1 cellular context compared by ENCODE assay signal in the genomic region with DNA sequence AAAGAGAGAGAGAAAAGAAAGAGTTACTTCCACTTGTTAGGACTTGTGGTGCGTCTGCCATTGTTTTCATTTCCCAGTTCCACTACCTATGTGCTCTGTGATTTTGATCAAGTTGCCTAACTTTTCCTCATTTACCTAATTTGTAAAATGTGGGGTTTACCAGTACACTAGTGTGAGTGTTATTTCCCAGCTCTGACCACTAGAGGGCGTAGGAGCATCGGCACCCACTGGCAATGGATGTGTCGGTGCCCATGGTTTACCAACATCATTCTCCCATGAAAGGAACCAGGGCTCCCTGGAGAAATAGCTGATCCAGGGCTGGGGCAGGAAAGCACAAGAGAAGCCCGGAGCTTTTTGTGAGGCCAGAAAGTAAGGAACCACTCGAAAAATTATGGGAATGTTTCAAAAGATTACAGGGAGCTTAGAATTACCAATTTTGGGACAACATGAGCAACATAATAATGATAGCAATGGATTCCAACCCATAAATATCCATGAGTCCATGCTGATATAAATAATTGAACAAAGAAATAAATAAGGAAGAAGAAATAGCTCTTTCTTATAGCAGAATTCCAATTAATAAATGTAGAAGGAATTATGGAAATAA.
TF ChIP-seq lines count a peak whose summit lies in the region.

No MANE protein-coding gene starts in this region.

TF ChIP-seq in HCT116, 20 proteins besides CTCF, POLR2A, EP300 and RAD21 (continued from another document):
- TF ChIP-seq, protein P1, sequence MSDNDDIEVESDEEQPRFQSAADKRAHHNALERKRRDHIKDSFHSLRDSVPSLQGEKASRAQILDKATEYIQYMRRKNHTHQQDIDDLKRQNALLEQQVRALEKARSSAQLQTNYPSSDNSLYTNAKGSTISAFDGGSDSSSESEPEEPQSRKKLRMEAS (IDR thresholded peaks at IDR 0.05) = no peak
- no peak for TF ChIP-seq YY1 (IDR thresholded peaks at IDR 0.05; ENCODE audit: extremely low read depth, insufficient replicate concordance, low read depth, low read length)
